ENCODE assay signal across 8 cellular contexts in the genomic region with DNA sequence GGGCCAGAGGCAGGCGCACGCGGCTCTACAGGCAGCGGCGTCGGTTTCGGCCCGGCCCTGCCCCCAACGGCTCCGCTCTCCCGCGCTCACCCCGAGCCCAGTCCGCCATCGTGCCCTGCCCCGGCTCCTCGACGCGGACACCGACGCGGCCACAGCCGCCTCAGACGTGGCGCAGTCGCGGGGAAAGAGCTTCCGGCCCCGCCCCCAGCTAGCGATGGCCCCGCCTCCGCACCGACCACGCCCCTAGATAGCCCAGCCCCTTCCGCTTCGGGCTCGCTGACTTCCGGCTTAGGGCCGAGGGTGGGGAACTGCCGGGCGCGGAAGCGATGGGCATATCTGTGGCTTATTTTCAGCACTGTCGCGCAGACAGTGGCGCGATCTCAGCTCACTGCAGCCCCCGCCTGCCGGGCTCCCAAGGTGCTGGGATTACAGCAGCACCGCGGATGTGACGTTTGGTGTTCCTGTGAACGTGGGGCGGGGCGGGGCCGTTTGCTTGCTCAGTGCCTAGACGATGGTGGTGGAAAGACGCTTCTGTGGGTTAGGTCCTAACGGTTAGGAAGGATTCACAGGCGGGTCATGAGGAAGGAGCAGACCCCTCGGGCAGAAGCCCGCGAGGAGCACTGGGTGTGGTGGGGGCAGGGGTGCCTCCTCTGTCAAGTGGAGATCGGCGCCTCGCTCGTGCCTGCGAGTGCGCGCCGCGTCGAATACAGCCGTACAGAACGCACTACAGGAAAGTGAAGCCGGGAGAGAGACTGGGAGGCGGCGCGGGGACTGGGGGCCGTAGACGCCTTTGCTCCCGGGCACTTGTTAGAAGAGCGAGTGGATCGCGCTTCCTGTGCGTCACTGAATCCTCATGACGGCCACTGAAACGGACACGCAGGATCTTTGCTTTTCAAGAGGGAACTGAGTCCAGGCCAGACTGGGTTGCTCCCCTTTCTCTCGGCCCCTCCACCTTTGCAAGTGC. TPM values are rescaled to one million over a fixed set of nuclear protein-coding genes. Genes with fewer than 3 reads are reported as not detected.
A peak's percentile ranks its signal among the peaks of the same experiment; 100 is the strongest.
DNase-seq lines count a peak whose midpoint lies in the region; ATAC-seq, FAIRE-seq and TF ChIP-seq lines count a peak whose summit lies in the region.

A gene with protein sequence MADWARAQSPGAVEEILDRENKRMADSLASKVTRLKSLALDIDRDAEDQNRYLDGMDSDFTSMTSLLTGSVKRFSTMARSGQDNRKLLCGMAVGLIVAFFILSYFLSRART (minus strand): TSS at position 187 of the 964 bp plus-strand sequence. CDS start 78 bp downstream, at position 109.
A gene (plus strand): TSS at position 496 of the 964 bp plus-strand sequence. CDS start 1,147 bp downstream, outside the sequence.

- 0% methylated on average over 64 to 90 of the region's 90 CpGs for WGBS in psoas muscle, 3 donors

- peaks cover 6 to 63% of the 10 kb centered on the region in 2 donors for H3K36me3 ChIP-seq in psoas muscle (ENCODE audit: insufficient read depth in 1 of 2, low read depth in 1 of 2)

- TF ChIP-seq CTCF in psoas muscle (IDR thresholded peaks at IDR 0.05), result no peak

- H3K27ac ChIP-seq in angular gyrus (ENCODE audit: low read depth, low read length) (peak within 1 kb of the TSS; percentile 97), psoas muscle (peak within 1 kb of the TSS; percentile 99)

- DNase-seq in NCI-H187 (lab: John Stamatoyannopoulos, UW) (peak; percentile 92 to 93), T-helper 2 cell (peak; percentile 87 to 100 (median 98)), left ventricle myocardium superior (peak; percentile 96), psoas muscle (peak; percentile 93 to 99), urothelium cell line (ENCODE audit: low spot score) (peak; percentile 93)

- peak; percentile 20 for FAIRE-seq in urothelium cell line (lab: Jason Lieb, UNC)

- intact Hi-C loops in left ventricle myocardium superior (cut with micrococcal nuclease) (no loop called here), psoas muscle (cut with DNase I) (loop anchor here in 1 of 2 donors (2.0 to 10.0 kb wide), 3 partner anchors 25 to 297 kb away; a partner anchor contains a TSS)

- peaks cover 24% of the 10 kb centered on the region for H3K4me1 ChIP-seq in psoas muscle

- peak within 1 kb of the TSS; percentile 97 for H3K4me3 ChIP-seq in psoas muscle

- no peaks in the 10 kb centered on the region for H3K27me3 ChIP-seq in psoas muscle (ENCODE audit: insufficient read depth in 3 of 3, low read length in 2 of 3)

- H3K9me3 ChIP-seq in psoas muscle, result no peaks in the 10 kb centered on the region

- ATAC-seq in GM18498 (IDR thresholded peaks at IDR 0.05; ENCODE audit: unreplicated experiment) (peak; percentile 79), HG02938 (IDR thresholded peaks at IDR 0.05; ENCODE audit: unreplicated experiment) (peak; percentile 72), left ventricle myocardium superior (peak; percentile 91), psoas muscle (peak; percentile 91 to 93 (median 92))

RNA-seq across cellular contexts. Expression of the first gene that starts in this region (rescaled TPM):
- 24.0 TPM for total RNA-seq in left ventricle myocardium superior
- 10 to 100 TPM; 11.8 to 27.7 (median 20.2) TPM for total RNA-seq in psoas muscle
- polyA plus RNA-seq in psoas muscle, result 10 to 100 TPM; 12.1 to 19.9 (median 18.0) TPM

RNA-seq across cellular contexts. Expression of the second gene that starts in this region (rescaled TPM):
- total RNA-seq in left ventricle myocardium superior (60.3 TPM), psoas muscle (10 to 100 TPM; 34.4 to 54.8 (median 37.9) TPM)
- polyA plus RNA-seq in psoas muscle, result 10 to 100 TPM; 30.2 to 66.9 (median 57.8) TPM

Comparison
In these comparisons a context has a peak if more than half of its experiments do, and no peak if none do; other contexts are left out.
1. Peak in every context shown above with its lines: DNase-seq, ATAC-seq, H3K4me3 ChIP-seq and H3K27ac ChIP-seq.